In the genomic region with DNA sequence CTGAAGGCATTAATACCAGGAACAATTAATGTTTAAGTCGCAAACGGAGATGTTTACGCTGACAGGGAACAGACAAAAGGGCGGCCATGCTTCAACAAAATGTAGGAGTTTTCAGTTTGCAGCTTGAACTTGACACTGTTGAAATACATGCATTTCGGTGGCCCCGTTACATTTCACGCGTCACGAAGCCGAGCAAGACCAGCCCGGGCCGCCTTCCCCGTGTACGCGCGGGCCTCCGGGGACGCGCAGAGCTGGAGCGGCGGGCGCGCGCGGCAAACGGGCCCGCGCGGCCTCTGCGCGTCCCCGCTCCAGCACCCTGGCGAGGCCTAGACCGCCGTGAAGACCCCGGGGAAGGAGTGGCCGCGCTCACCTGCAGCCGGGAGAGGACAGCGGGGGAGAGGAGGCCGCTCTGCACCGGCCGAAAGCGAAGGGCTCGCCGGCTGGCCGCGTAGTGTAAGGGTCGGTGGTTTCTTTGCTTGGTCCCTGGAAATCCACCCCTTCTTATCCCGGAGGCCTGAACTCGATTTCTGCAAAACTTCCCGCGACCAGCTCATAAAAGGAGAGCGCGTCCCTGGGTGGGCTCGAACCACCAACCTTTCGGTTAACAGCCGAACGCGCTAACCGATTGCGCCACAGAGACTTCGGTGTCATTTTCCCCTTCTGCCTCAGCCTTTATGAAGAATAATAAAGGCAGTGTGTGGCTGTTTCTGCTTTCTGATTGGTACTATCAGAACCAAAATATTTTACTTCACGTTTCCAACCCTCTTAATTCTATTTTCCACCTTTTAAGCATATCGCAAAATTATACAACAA, we compare ENCODE assay signal across 8 cellular contexts. TPM values are rescaled to one million over a fixed set of nuclear protein-coding genes. Genes with fewer than 3 reads are reported as not detected.
A peak's percentile ranks its signal among the peaks of the same experiment; 100 is the strongest.
DNase-seq lines count a peak whose midpoint lies in the region; ATAC-seq and TF ChIP-seq lines count a peak whose summit lies in the region.

No MANE protein-coding gene starts in this region.

- POLR2A ChIA-PET in HEK293T (lab: Yijun Ruan, JAX): interaction anchor here (0.6 to 3.9 kb wide), 13 partner anchors 15 to 285 kb away, joined by 3 to 50 read pairs (median 3); partner anchors contain the start of genes COMMD3 and DNAJC1

- ATAC-seq in SK-N-SH treated with all-trans-retinoic acid at 6 μM for 48 hours: peak; percentile 91
- peak; percentile 99 for ATAC-seq in Right ventricle myocardium inferior
- ATAC-seq in thoracic aorta (ENCODE audit: insufficient number of reproducible peaks, low FRiP score, low read depth): peak; percentile 82

- H3K36me3 ChIP-seq in thoracic aorta: no peaks in the 10 kb centered on the region

- intact Hi-C loops in Right ventricle myocardium inferior (cut with DNase I): loop anchor here (1.0 to 10.0 kb wide), 4 partner anchors 23 to 734 kb away; partner anchors contain the start of genes COMMD3 and DNAJC1

- DNase-seq in GF-D8 (lab: John Stamatoyannopoulos, UW): peak; percentile 51
- peak; percentile 83 for DNase-seq in HEK293T (ENCODE audit: extremely low spot score)
- peak; percentile 84 for DNase-seq in MV-4-11 (lab: John Stamatoyannopoulos, UW)
- peak; percentile 90 for DNase-seq in Right ventricle myocardium inferior (ENCODE audit: missing footprints)
- DNase-seq in osteocyte (ENCODE audit: extremely low spot score, unreplicated experiment): peak; percentile 96
- DNase-seq in thoracic aorta (ENCODE audit: low spot score): peak; percentile 41

- peak overlapping the region; percentile 87 for H3K4me3 Mint-ChIP-seq in activated naive CD8-positive, alpha-beta T cell
- H3K4me3 Mint-ChIP-seq in osteocyte (ENCODE audit: unreplicated experiment): peak overlapping the region; percentile 83

- peaks cover 5% of the 10 kb centered on the region for H3K27me3 Mint-ChIP-seq in activated naive CD8-positive, alpha-beta T cell
- H3K27me3 Mint-ChIP-seq in osteocyte (ENCODE audit: unreplicated experiment): no peaks in the 10 kb centered on the region

- peaks cover 3 to 10% of the 10 kb centered on the region in 2 donors for H3K4me1 ChIP-seq in thoracic aorta (ENCODE audit: control insufficient read depth in 1 of 2, low read depth in 2 of 2)

- peak overlapping the region; percentile 96 for H3K4me3 ChIP-seq in thoracic aorta

- no peaks in the 10 kb centered on the region for H3K36me3 Mint-ChIP-seq in activated naive CD8-positive, alpha-beta T cell
- H3K36me3 Mint-ChIP-seq in osteocyte (ENCODE audit: unreplicated experiment): no peaks in the 10 kb centered on the region

- H3K27ac Mint-ChIP-seq in activated naive CD8-positive, alpha-beta T cell: peak overlapping the region; percentile 91
- peak overlapping the region; percentile 89 for H3K27ac Mint-ChIP-seq in osteocyte (ENCODE audit: unreplicated experiment)

- TF ChIP-seq CTCF in osteocyte (IDR thresholded peaks at IDR 0.05) (no peak), thoracic aorta (IDR thresholded peaks at IDR 0.05) (no peak)

- H3K9me3 Mint-ChIP-seq in activated naive CD8-positive, alpha-beta T cell (ENCODE audit: low read depth): no peaks in the 10 kb centered on the region
- no peaks in the 10 kb centered on the region for H3K9me3 Mint-ChIP-seq in osteocyte (ENCODE audit: unreplicated experiment)

- H3K9me3 ChIP-seq in thoracic aorta: no peaks in the 10 kb centered on the region

- peak overlapping the region; percentile 78 to 89 for H3K27ac ChIP-seq in thoracic aorta

- H3K27me3 ChIP-seq in thoracic aorta (replicated peaks; ENCODE audit: insufficient read depth): no peaks in the 10 kb centered on the region

- CTCF ChIA-PET in HEK293T (lab: Yijun Ruan, JAX): interaction anchor here (0.6 kb wide), 2 partner anchors 160 to 368 kb away, joined by 3 to 4 read pairs; no protein-coding TSS in a partner anchor

- peaks cover 15% of the 10 kb centered on the region for H3K4me1 Mint-ChIP-seq in activated naive CD8-positive, alpha-beta T cell (ENCODE audit: low read depth)
- H3K4me1 Mint-ChIP-seq in osteocyte (ENCODE audit: unreplicated experiment): peaks cover 14% of the 10 kb centered on the region

TF ChIP-seq in HEK293T, 16 proteins besides CTCF, POLR2A, EP300 and RAD21:
- TF ChIP-seq NFRKB (IDR thresholded peaks at IDR 0.05) (no peak), TARDBP (IDR thresholded peaks at IDR 0.05) (no peak), SUZ12 (IDR thresholded peaks at IDR 0.05) (no peak), FOXK2 (IDR thresholded peaks at IDR 0.05) (no peak), FOXM1 (IDR thresholded peaks at IDR 0.05; ENCODE audit: borderline replicate concordance) (no peak), ELF4 (IDR thresholded peaks at IDR 0.05) (peak; percentile 14; the same call in 1 of the 2 replicates), ZNF384 (IDR thresholded peaks at IDR 0.05) (no peak), L3MBTL2 (conservative IDR thresholded peaks at IDR 0.05) (peak; percentile 66), PKNOX1 (IDR thresholded peaks at IDR 0.05) (no peak), HDGF (IDR thresholded peaks at IDR 0.05; ENCODE audit: borderline replicate concordance) (no peak), SP1 (IDR thresholded peaks at IDR 0.05) (no peak)

TF ChIP-seq in SK-N-SH treated with all-trans-retinoic acid at 6 μM for 48 hours, 23 proteins besides CTCF, POLR2A, EP300 and RAD21 (continues in another document):
- TF ChIP-seq RARB (CRISPR knock-in tag; IDR thresholded peaks at IDR 0.05) (no peak), ZNF565 (CRISPR knock-in tag; conservative IDR thresholded peaks at IDR 0.05; ENCODE audit: low read depth) (peak; percentile 90), TOX (CRISPR knock-in tag; IDR thresholded peaks at IDR 0.05; ENCODE audit: borderline replicate concordance) (no peak), SNAI2 (CRISPR knock-in tag; IDR thresholded peaks at IDR 0.05) (peak; percentile 98), BACH2 (CRISPR knock-in tag; IDR thresholded peaks at IDR 0.05; ENCODE audit: borderline replicate concordance) (peak; percentile 93), GLIS3 (CRISPR knock-in tag; IDR thresholded peaks at IDR 0.05) (peak; percentile 80; the same call in 1 of the 2 replicates), PPARA (CRISPR knock-in tag; IDR thresholded peaks at IDR 0.05; ENCODE audit: borderline replicate concordance) (peak; percentile 38; the same call in 1 of the 2 replicates), ZC3H10 (CRISPR knock-in tag; IDR thresholded peaks at IDR 0.05) (no peak), ZNF70 (CRISPR knock-in tag; IDR thresholded peaks at IDR 0.05) (peak; percentile 63), TCF4 (CRISPR knock-in tag; IDR thresholded peaks at IDR 0.05; ENCODE audit: borderline replicate concordance) (no peak)
- TF ChIP-seq, protein P1, sequence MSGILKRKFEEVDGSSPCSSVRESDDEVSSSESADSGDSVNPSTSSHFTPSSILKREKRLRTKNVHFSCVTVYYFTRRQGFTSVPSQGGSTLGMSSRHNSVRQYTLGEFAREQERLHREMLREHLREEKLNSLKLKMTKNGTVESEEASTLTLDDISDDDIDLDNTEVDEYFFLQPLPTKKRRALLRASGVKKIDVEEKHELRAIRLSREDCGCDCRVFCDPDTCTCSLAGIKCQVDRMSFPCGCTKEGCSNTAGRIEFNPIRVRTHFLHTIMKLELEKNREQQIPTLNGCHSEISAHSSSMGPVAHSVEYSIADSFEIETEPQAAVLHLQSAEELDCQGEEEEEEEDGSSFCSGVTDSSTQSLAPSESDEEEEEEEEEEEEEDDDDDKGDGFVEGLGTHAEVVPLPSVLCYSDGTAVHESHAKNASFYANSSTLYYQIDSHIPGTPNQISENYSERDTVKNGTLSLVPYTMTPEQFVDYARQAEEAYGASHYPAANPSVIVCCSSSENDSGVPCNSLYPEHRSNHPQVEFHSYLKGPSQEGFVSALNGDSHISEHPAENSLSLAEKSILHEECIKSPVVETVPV (CRISPR knock-in tag; IDR thresholded peaks at IDR 0.05): no peak
- TF ChIP-seq, protein P2, sequence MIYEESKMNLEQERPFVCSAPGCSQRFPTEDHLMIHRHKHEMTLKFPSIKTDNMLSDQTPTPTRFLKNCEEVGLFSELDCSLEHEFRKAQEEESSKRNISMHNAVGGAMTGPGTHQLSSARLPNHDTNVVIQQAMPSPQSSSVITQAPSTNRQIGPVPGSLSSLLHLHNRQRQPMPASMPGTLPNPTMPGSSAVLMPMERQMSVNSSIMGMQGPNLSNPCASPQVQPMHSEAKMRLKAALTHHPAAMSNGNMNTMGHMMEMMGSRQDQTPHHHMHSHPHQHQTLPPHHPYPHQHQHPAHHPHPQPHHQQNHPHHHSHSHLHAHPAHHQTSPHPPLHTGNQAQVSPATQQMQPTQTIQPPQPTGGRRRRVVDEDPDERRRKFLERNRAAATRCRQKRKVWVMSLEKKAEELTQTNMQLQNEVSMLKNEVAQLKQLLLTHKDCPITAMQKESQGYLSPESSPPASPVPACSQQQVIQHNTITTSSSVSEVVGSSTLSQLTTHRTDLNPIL (CRISPR knock-in tag; IDR thresholded peaks at IDR 0.05; ENCODE audit: low read depth): no peak
- TF ChIP-seq, protein P3, sequence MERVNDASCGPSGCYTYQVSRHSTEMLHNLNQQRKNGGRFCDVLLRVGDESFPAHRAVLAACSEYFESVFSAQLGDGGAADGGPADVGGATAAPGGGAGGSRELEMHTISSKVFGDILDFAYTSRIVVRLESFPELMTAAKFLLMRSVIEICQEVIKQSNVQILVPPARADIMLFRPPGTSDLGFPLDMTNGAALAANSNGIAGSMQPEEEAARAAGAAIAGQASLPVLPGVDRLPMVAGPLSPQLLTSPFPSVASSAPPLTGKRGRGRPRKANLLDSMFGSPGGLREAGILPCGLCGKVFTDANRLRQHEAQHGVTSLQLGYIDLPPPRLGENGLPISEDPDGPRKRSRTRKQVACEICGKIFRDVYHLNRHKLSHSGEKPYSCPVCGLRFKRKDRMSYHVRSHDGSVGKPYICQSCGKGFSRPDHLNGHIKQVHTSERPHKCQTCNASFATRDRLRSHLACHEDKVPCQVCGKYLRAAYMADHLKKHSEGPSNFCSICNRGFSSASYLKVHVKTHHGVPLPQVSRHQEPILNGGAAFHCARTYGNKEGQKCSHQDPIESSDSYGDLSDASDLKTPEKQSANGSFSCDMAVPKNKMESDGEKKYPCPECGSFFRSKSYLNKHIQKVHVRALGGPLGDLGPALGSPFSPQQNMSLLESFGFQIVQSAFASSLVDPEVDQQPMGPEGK (CRISPR knock-in tag; IDR thresholded peaks at IDR 0.05; ENCODE audit: borderline replicate concordance): no peak

RNA-seq across cellular contexts. Expression of gene EBLN1, which starts 11.3 kb away (rescaled TPM):
- total RNA-seq in Right ventricle myocardium inferior (not detected), osteocyte (not detected in 2 replicates), thoracic aorta (not detected)

Comparison
In these comparisons a context has a peak if more than half of its experiments do, and no peak if none do; other contexts are left out.
1. Peak in every context shown above with its lines: DNase-seq, ATAC-seq, H3K4me3 ChIP-seq and H3K27ac ChIP-seq.
2. DNase-seq: peak in every context shown above with its lines; median percentile 96 in osteocyte; 90 in Right ventricle myocardium inferior; 84 in MV-4-11; 83 in HEK293T; 51 in GF-D8; 41 in thoracic aorta.